ENCODE assay signal across 1 cellular context in the genomic region with DNA sequence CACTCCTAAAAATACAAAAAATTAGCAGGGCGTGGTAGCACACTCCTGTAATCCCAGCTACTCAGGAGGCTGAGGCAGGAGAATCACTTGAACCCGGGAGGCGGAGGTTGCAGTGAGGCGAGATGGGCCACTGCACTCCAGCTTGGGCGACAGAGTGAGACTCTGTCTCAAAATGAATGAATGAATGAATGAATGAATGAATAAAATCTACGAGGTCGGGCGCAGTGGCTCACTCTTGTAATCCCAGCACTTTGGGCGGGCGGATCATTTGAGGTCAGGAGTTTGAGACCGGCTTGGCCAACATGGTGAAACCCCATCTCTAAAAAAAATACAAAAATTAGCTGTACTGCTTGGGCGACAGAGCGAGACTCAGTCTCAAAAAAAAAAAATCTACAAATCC.
TF ChIP-seq lines count a peak whose summit lies in the region.

No MANE protein-coding gene starts in this region.

TF ChIP-seq in K562, 482 proteins besides CTCF, POLR2A, EP300 and RAD21:
- TF ChIP-seq DPF2 (IDR thresholded peaks at IDR 0.05) (peak; percentile 15; the same call in 1 of the 2 replicates), ZNF24 (IDR thresholded peaks at IDR 0.05) (peak; percentile 97)
TF ChIP-seq in K562: peak in this region for 2; not testable (repeated sequence) for 480.
